ENCODE assay signal across 8 cellular contexts in genomic region chr4:184473265-184473514, GRCh38. TPM values are rescaled to one million over a fixed set of nuclear protein-coding genes. Genes with fewer than 3 reads are reported as not detected.
DNase-seq lines count a peak whose midpoint lies in the region; ATAC-seq and TF ChIP-seq lines count a peak whose summit lies in the region.

No MANE protein-coding gene starts in this region.

- H3K4me1 ChIP-seq in SK-N-SH (ENCODE audit: control insufficient read depth in 1 of 2, insufficient read depth in 2 of 2, low read depth in 1 of 2, low read length in 1 of 2): peaks cover 0 to 31% of the 10 kb centered on the region in 2 experiments; a peak in 2 of 4 replicates
- H3K4me1 ChIP-seq in thyroid gland: peaks cover 9 to 27% of the 10 kb centered on the region in 2 donors

- H3K36me3 Mint-ChIP-seq in osteocyte (ENCODE audit: unreplicated experiment): peaks cover 5% of the 10 kb centered on the region

- H3K9me3 ChIP-seq in SK-N-SH: no peaks in the 10 kb centered on the region
- H3K9me3 ChIP-seq in iPS-18c (ENCODE audit: control insufficient read depth, insufficient read depth, low read length): peaks cover 4% of the 10 kb centered on the region
- H3K9me3 ChIP-seq in thyroid gland: no peaks in the 10 kb centered on the region

- 0% methylated on average over 5 of the region's 37 CpGs for WGBS in SK-N-SH (ENCODE audit: low lambda C conversion rate)
- WGBS in thyroid gland, 2 donors: no CpG with 5 or more reads among the region's 37 CpGs

- no peak for ATAC-seq in SK-N-SH treated with all-trans-retinoic acid at 6 μM for 48 hours
- ATAC-seq in GM21390 (IDR thresholded peaks at IDR 0.05; ENCODE audit: unreplicated experiment): no peak

- intact Hi-C loops in thyroid gland (cut with DNase I): loop anchor here (5.0 kb wide), 1 partner anchor 64 kb away; no protein-coding TSS in a partner anchor

- H3K9ac ChIP-seq in SK-N-SH: peak overlapping the region; percentile 95; the same call in 1 of the 2 replicates

- H3K4me3 ChIP-seq in SK-N-SH (ENCODE audit: low read depth in 2 of 2, low read length in 1 of 2) (peak overlapping the region; percentile 60 to 75; a peak in 3 of 4 replicates), iPS-18c (ENCODE audit: insufficient read depth, low read depth, low read length) (peak overlapping the region; percentile 72), thyroid gland (replicated peaks in 1 of 3) (peak overlapping the region in 1 of 3 donors; percentile 88)

- TF ChIP-seq POLR2A in thyroid gland (IDR thresholded peaks at IDR 0.05): peak in 1 of 2 donors; percentile 10

- peaks cover 19% of the 10 kb centered on the region; the same call in 1 of the 2 replicates for H4K20me1 ChIP-seq in SK-N-SH (ENCODE audit: insufficient read depth)

- H3K27me3 ChIP-seq in SK-N-SH (ENCODE audit: insufficient read depth) (no peaks in the 10 kb centered on the region), thyroid gland (no peaks in the 10 kb centered on the region)

- peaks cover 66% of the 10 kb centered on the region for H3K79me2 ChIP-seq in SK-N-SH (ENCODE audit: insufficient read depth)

- no peak overlapping the region for H3K4me3 Mint-ChIP-seq in osteocyte (ENCODE audit: unreplicated experiment)

- H3K27ac Mint-ChIP-seq in osteocyte (ENCODE audit: unreplicated experiment): no peak overlapping the region

- CTCF ChIA-PET in SK-N-SH (lab: Yijun Ruan, JAX): interaction anchor here (2.8 kb wide), 1 partner anchor 210 kb away, joined by 13 read pairs; no protein-coding TSS in a partner anchor

- no peaks in the 10 kb centered on the region for H3K36me3 ChIP-seq in SK-N-SH (replicated peaks in 1 of 2; ENCODE audit: control insufficient read depth in 1 of 2, insufficient read depth in 2 of 2, low read length in 1 of 2)
- H3K36me3 ChIP-seq in thyroid gland: no peaks in the 10 kb centered on the region

- no peaks in the 10 kb centered on the region for H3K9me2 ChIP-seq in SK-N-SH

- no peaks in the 10 kb centered on the region for H3K27me3 Mint-ChIP-seq in osteocyte (ENCODE audit: unreplicated experiment)

- no peak for TF ChIP-seq CTCF in SK-N-SH (IDR thresholded peaks at IDR 0.05)
- no peak for TF ChIP-seq CTCF in thyroid gland (IDR thresholded peaks at IDR 0.05)
- no peak for TF ChIP-seq CTCF in osteocyte (IDR thresholded peaks at IDR 0.05)

- TF ChIP-seq EP300 in SK-N-SH (IDR thresholded peaks at IDR 0.05; ENCODE audit: borderline replicate concordance in 1 of 2, low read depth in 1 of 2, low read length in 1 of 2): no peak

- TF ChIP-seq RAD21 in SK-N-SH (IDR thresholded peaks at IDR 0.05; ENCODE audit: low read length): no peak

- no peak overlapping the region for H2AFZ ChIP-seq in SK-N-SH (ENCODE audit: low read depth)

- H3K27ac ChIP-seq in SK-N-SH (ENCODE audit: low read depth in 2 of 2, low read length in 1 of 2): peak overlapping the region; percentile 87 to 97; a peak in 3 of 4 replicates
- peak overlapping the region; percentile 66 to 98 (median 98) for H3K27ac ChIP-seq in thyroid gland

- POLR2A ChIA-PET in SK-N-SH (lab: Yijun Ruan, JAX): no interaction called here

- H3K4me1 Mint-ChIP-seq in osteocyte (ENCODE audit: unreplicated experiment): peaks cover 28% of the 10 kb centered on the region

- DNase-seq in SK-N-SH (no peak), SW480 (ENCODE audit: low spot score) (peak; percentile 14), thyroid gland (no peak), osteocyte (ENCODE audit: extremely low spot score, unreplicated experiment) (no peak), NCI-H1930 (lab: John Stamatoyannopoulos, UW) (no peak)

- H3K9me3 Mint-ChIP-seq in osteocyte (ENCODE audit: unreplicated experiment): no peaks in the 10 kb centered on the region

- H3F3A ChIP-seq in SK-N-SH (replicated peaks; ENCODE audit: insufficient read depth): peaks cover 10% of the 10 kb centered on the region

- H3K4me2 ChIP-seq in SK-N-SH: no peak overlapping the region; the same call in 1 of the 2 replicates

TF ChIP-seq in SK-N-SH, 30 proteins besides CTCF, POLR2A, EP300 and RAD21:
- TF ChIP-seq NFIC (IDR thresholded peaks at IDR 0.05; ENCODE audit: borderline replicate concordance): no peak
- no peak for TF ChIP-seq CHD2 (IDR thresholded peaks at IDR 0.05; ENCODE audit: low read length, partially characterized antibody)
- TF ChIP-seq RXRA (IDR thresholded peaks at IDR 0.05; ENCODE audit: borderline replicate concordance, low read depth): no peak
- TF ChIP-seq FOXJ3 (CRISPR knock-in tag; IDR thresholded peaks at IDR 0.05): no peak

TF ChIP-seq in SK-N-SH treated with all-trans-retinoic acid at 6 μM for 48 hours, 23 proteins besides CTCF, POLR2A, EP300 and RAD21 (continues in another document):
- TF ChIP-seq ISL1 (CRISPR knock-in tag; IDR thresholded peaks at IDR 0.05): no peak
- TF ChIP-seq ZFP30 (CRISPR knock-in tag; IDR thresholded peaks at IDR 0.05): no peak
- TF ChIP-seq RARB (CRISPR knock-in tag; IDR thresholded peaks at IDR 0.05): no peak
- no peak for TF ChIP-seq ESRRG (CRISPR knock-in tag; IDR thresholded peaks at IDR 0.05)
- no peak for TF ChIP-seq ZFP3 (CRISPR knock-in tag; IDR thresholded peaks at IDR 0.05)
- no peak for TF ChIP-seq POU6F1 (CRISPR knock-in tag; IDR thresholded peaks at IDR 0.05; ENCODE audit: borderline replicate concordance, low read depth)
- no peak for TF ChIP-seq ZNF565 (CRISPR knock-in tag; conservative IDR thresholded peaks at IDR 0.05; ENCODE audit: low read depth)
- TF ChIP-seq TSHZ2 (CRISPR knock-in tag; IDR thresholded peaks at IDR 0.05): no peak
- no peak for TF ChIP-seq ZNF70 (CRISPR knock-in tag; IDR thresholded peaks at IDR 0.05)
- no peak for TF ChIP-seq OSR1 (CRISPR knock-in tag; IDR thresholded peaks at IDR 0.05)
- no peak for TF ChIP-seq BACH2 (CRISPR knock-in tag; IDR thresholded peaks at IDR 0.05; ENCODE audit: borderline replicate concordance)
- no peak for TF ChIP-seq CSDC2 (CRISPR knock-in tag; IDR thresholded peaks at IDR 0.05)
- no peak for TF ChIP-seq ARNTL (CRISPR knock-in tag; IDR thresholded peaks at IDR 0.05; ENCODE audit: borderline replicate concordance, low read depth)
- TF ChIP-seq SNAI2 (CRISPR knock-in tag; IDR thresholded peaks at IDR 0.05): no peak
- no peak for TF ChIP-seq TCF4 (CRISPR knock-in tag; IDR thresholded peaks at IDR 0.05; ENCODE audit: borderline replicate concordance)
- no peak for TF ChIP-seq PATZ1 (CRISPR knock-in tag; IDR thresholded peaks at IDR 0.05; ENCODE audit: borderline replicate concordance)

RNA-seq across cellular contexts. Expression of gene IRF2, which starts 1.2 kb away (rescaled TPM):
- polyA plus RNA-seq in SK-N-SH (2012; rRNA removed): 23.3 and 23.6 TPM in 2 replicates
- polyA plus RNA-seq in SK-N-SH (2012; cell fraction: cytosol; rRNA removed): 20.7 and 23.5 TPM in 2 replicates
- 18.0 and 21.4 TPM in 2 replicates for polyA plus RNA-seq in SK-N-SH (2012; cell fraction: nucleus; rRNA removed)
- total RNA-seq in thyroid gland (10 to 100 TPM; 24.7 to 39.8 (median 34.5) TPM), osteocyte (21.8 and 26.6 TPM in 2 replicates)
